In genomic region chr10:127216284-127216683, GRCh38 we compare ENCODE assay signal across 22 cellular contexts. TPM values are rescaled to one million over a fixed set of nuclear protein-coding genes. Genes with fewer than 3 reads are reported as not detected.
"Had no signal": no experiment of that assay in that cellular context is flagged by ENCODE, and none has a peak within 500 bp of the region (broad histone marks: within the 10 kb centered on the region; RNA-seq: fewer than 3 reads in every experiment).

No MANE protein-coding gene starts in this region.

- H3K27me3 ChIP-seq: ascending aorta, esophagus muscularis mucosa, right atrium auricular region, tibial artery had no signal

- H3K27ac Mint-ChIP-seq: progenitor cell of endocrine pancreas had no signal

- FAIRE-seq: endothelial cell of umbilical vein, urothelium cell line had no signal

- H3K27ac ChIP-seq: ascending aorta, esophagus muscularis mucosa, lower lobe of right lung, right atrium auricular region, tibial artery, VCaP had no signal

- H3K4me1 ChIP-seq: ascending aorta, esophagus muscularis mucosa, lower lobe of right lung, right atrium auricular region, tibial artery had no signal

- DNase-seq: activated CD4-positive, alpha-beta T cell treated with anti-CD3 and anti-CD28 coated beads for 1 hour; activated CD8-positive, alpha-beta memory T cell treated with anti-CD3 and anti-CD28 coated beads for 24 hours; activated CD8-positive, alpha-beta memory T cell treated with anti-CD3 and anti-CD28 coated beads, Interleukin-2, amount 50 U/mL, for 48 hours; activated effector memory CD4-positive, alpha-beta T cell treated with anti-CD3 and anti-CD28 coated beads, Interleukin-2, amount 50 U/mL, for 16 hours; activated naive CD4-positive, alpha-beta T cell treated with anti-CD3 and anti-CD28 coated beads, Interleukin-2, amount 50 U/mL, for 16 hours; activated T-cell treated with anti-CD3 and anti-CD28 coated beads, Interleukin-2, amount 50 U/mL, for 48 hours; effector CD4-positive, alpha-beta T cell; left colon; lower lobe of right lung; midbrain; stimulated activated CD4-positive, alpha-beta T cell treated with anti-CD3 and anti-CD28 coated beads, Interleukin-2, amount 100 ng/mL, for 24 hours; stimulated activated naive CD8-positive, alpha-beta T cell treated with anti-CD3 and anti-CD28 coated beads, Interleukin-15, Interleukin-2, amounts not matched to agents 100 U/mL and 50 U/mL, for 24 hours; substantia nigra; T-helper 2 cell; tibial artery had no signal

- H3K9me3 ChIP-seq: ascending aorta, esophagus muscularis mucosa, lower lobe of right lung, right atrium auricular region, tibial artery had no signal

- ATAC-seq: left colon; lower lobe of right lung; stimulated activated naive CD8-positive, alpha-beta T cell treated with anti-CD3 and anti-CD28 coated beads, Interleukin-15, Interleukin-2, amounts not matched to agents 100 U/mL and 50 U/mL, for 24 hours had no signal

- H3K36me3 ChIP-seq: ascending aorta, esophagus muscularis mucosa, lower lobe of right lung, right atrium auricular region, tibial artery had no signal

- H3K4me3 ChIP-seq: ascending aorta, esophagus muscularis mucosa, lower lobe of right lung, right atrium auricular region, tibial artery had no signal

- H3K27me3 Mint-ChIP-seq: progenitor cell of endocrine pancreas had no signal

RNA-seq across cellular contexts. Expression of gene INSYN2A, which starts 19.9 kb away (rescaled TPM):
- total RNA-seq: ascending aorta, lower lobe of right lung, progenitor cell of endocrine pancreas had no signal
